ENCODE assay signal across 1 cellular context in the genomic region with DNA sequence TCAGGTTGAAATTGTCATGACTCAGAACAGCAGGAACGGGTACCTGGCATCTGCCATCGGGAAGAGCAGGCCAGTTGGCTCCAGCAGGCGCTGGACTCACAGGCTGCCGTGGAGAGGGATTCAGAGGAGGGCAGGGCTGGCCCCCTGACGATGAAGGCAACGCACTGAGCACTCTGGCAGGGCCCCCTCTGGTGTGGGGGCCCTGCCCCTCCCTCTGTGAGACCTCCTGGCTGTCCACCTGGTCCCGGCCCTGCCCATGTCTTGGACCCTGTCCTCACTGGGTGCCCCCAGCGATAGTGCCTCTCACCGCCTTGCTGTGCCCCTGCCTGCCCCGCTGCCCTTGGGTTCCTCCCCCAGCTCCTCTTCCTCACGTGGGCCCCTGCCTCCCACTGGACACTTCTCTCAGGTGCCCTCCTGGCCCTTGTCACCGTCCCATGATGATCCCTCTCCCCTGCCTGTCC.
TF ChIP-seq lines count a peak whose summit lies in the region.

No MANE protein-coding gene starts in this region.

TF ChIP-seq in WTC11, 78 proteins besides CTCF, POLR2A, EP300 and RAD21 (continued from another document):
- TF ChIP-seq ZSCAN18 (CRISPR knock-in tag; IDR thresholded peaks at IDR 0.05) (no peak), ZNF138 (CRISPR knock-in tag; conservative IDR thresholded peaks at IDR 0.05) (no peak), TCF7 (CRISPR knock-in tag; IDR thresholded peaks at IDR 0.05; ENCODE audit: low read depth) (no peak), ZNF232 (CRISPR knock-in tag; IDR thresholded peaks at IDR 0.05) (no peak), ELF4 (CRISPR knock-in tag; IDR thresholded peaks at IDR 0.05; ENCODE audit: low read depth) (no peak), PRDM15 (CRISPR knock-in tag; IDR thresholded peaks at IDR 0.05) (no peak)
